ENCODE assay signal across 1 cellular context in genomic region chr20:63828951-63829350, GRCh38.
TF ChIP-seq lines count a peak whose summit lies in the region.

No MANE protein-coding gene starts in this region.

TF ChIP-seq in K562, 482 proteins besides CTCF, POLR2A, EP300 and RAD21:
- TF ChIP-seq ZNF224 (CRISPR knock-in tag; IDR thresholded peaks at IDR 0.05) (no peak), CEBPZ (IDR thresholded peaks at IDR 0.05; ENCODE audit: borderline replicate concordance, low read depth, low read length) (no peak), ZBTB9 (CRISPR knock-in tag; IDR thresholded peaks at IDR 0.05) (no peak), HDAC2 (IDR thresholded peaks at IDR 0.05) (no peak), ZNF263 (CRISPR knock-in tag; IDR thresholded peaks at IDR 0.05; ENCODE audit: borderline replicate concordance) (no peak), ZBTB43 (CRISPR knock-in tag; IDR thresholded peaks at IDR 0.05) (no peak), BACH1 (tag; IDR thresholded peaks at IDR 0.05) (no peak), NCOA4 (IDR thresholded peaks at IDR 0.05; ENCODE audit: partially characterized antibody) (no peak), CREB5 (CRISPR knock-in tag; IDR thresholded peaks at IDR 0.05) (no peak), SUPT5H (IDR thresholded peaks at IDR 0.05) (no peak), ESRRA (IDR thresholded peaks at IDR 0.05; ENCODE audit: borderline replicate concordance, low read depth) (no peak), PCBP1 (IDR thresholded peaks at IDR 0.05; ENCODE audit: low read depth, low read length, poor library complexity, severe bottlenecking) (no peak), BDP1 (IDR thresholded peaks at IDR 0.05; ENCODE audit: insufficient read depth, insufficient read length) (no peak), ZNF77 (CRISPR knock-in tag; IDR thresholded peaks at IDR 0.05) (no peak), HNRNPH1 (optimal IDR thresholded peaks at IDR 0.05; ENCODE audit: low read depth, low read length) (no peak), RCOR1 (IDR thresholded peaks at IDR 0.05; ENCODE audit: borderline replicate concordance in 1 of 2, low read depth in 2 of 2, low read length in 2 of 2) (no peak)
